10 cellular contexts compared by ENCODE assay signal in genomic region chr7:70710011-70710480, GRCh38.
DNase-seq lines count a peak whose midpoint lies in the region; ATAC-seq and TF ChIP-seq lines count a peak whose summit lies in the region.
"Had no signal": no experiment of that assay in that cellular context is flagged by ENCODE, and none has a peak within 500 bp of the region (broad histone marks: within the 10 kb centered on the region; RNA-seq: fewer than 3 reads in every experiment).

No MANE protein-coding gene starts in this region.

- no peaks in the 10 kb centered on the region for H3K36me3 Mint-ChIP-seq in T-helper 17 cell (ENCODE audit: low read depth)
- H3K36me3 Mint-ChIP-seq in activated T-cell treated with anti-CD3 and anti-CD28 coated beads, Interleukin-2, amount 50 U/mL, for 24 hours (ENCODE audit: low read depth), result peaks cover 3% of the 10 kb centered on the region

- H3K27ac ChIP-seq in HEK293 (ENCODE audit: extremely low read depth, low read depth, low read length), result peak overlapping the region; percentile 53
- H3K27ac ChIP-seq: ascending aorta had no signal

- no peak overlapping the region for H3K4me3 ChIP-seq in HEK293 (ENCODE audit: low read depth, low read length)
- H3K4me3 ChIP-seq: ascending aorta had no signal

- H3K27ac Mint-ChIP-seq in T-helper 17 cell, result peak overlapping the region; percentile 3
- H3K27ac Mint-ChIP-seq in activated T-cell treated with anti-CD3 and anti-CD28 coated beads, Interleukin-2, amount 50 U/mL, for 24 hours, result no peak overlapping the region

- peaks cover 42% of the 10 kb centered on the region for H3K4me1 ChIP-seq in HEK293 (ENCODE audit: control insufficient read depth, insufficient read depth, low read length)

- in situ Hi-C loops in Caki2 (cut with HindIII; ENCODE audit: low pct_unique_long_range_greater_than_20kb, low sequenced_read_pairs), result no loop called here

- no peaks in the 10 kb centered on the region for H3K9me3 ChIP-seq in HEK293 (ENCODE audit: control insufficient read depth, insufficient read depth, low read depth, low read length)
- H3K9me3 ChIP-seq in T-helper 17 cell (ENCODE audit: control insufficient read depth, low read length, poor library complexity, severe bottlenecking), result no peaks in the 10 kb centered on the region
- H3K9me3 ChIP-seq: ascending aorta had no signal

- peaks cover 8% of the 10 kb centered on the region for H3K4me1 Mint-ChIP-seq in T-helper 17 cell
- peaks cover 17% of the 10 kb centered on the region for H3K4me1 Mint-ChIP-seq in activated T-cell treated with anti-CD3 and anti-CD28 coated beads, Interleukin-2, amount 50 U/mL, for 24 hours (ENCODE audit: low read depth)

- H3K9me3 Mint-ChIP-seq in activated T-cell treated with anti-CD3 and anti-CD28 coated beads, Interleukin-2, amount 50 U/mL, for 24 hours, result peaks cover 6% of the 10 kb centered on the region

- no peak for TF ChIP-seq CTCF in HEK293 (tag by site-specific recombination; IDR thresholded peaks at IDR 0.05)

- peak; percentile 96 for DNase-seq in Caki2 (ENCODE audit: low read depth)
- DNase-seq in T-helper 17 cell, result no peak
- DNase-seq in left kidney (ENCODE audit: low read depth, low spot score), result peak; percentile 34
- no peak for DNase-seq in activated CD8-positive, alpha-beta memory T cell treated with anti-CD3 and anti-CD28 coated beads for 24 hours
- no peak for DNase-seq in activated T-cell treated with anti-CD3 and anti-CD28 coated beads, Interleukin-2, amount 50 U/mL, for 24 hours
- DNase-seq: midbrain had no signal

- H3K27me3 Mint-ChIP-seq in T-helper 17 cell, result no peaks in the 10 kb centered on the region
- H3K27me3 Mint-ChIP-seq in activated T-cell treated with anti-CD3 and anti-CD28 coated beads, Interleukin-2, amount 50 U/mL, for 24 hours, result no peaks in the 10 kb centered on the region

- peak overlapping the region; percentile 34 for H3K4me3 Mint-ChIP-seq in T-helper 17 cell
- H3K4me3 Mint-ChIP-seq in activated T-cell treated with anti-CD3 and anti-CD28 coated beads, Interleukin-2, amount 50 U/mL, for 24 hours, result no peak overlapping the region

- H3K36me3 ChIP-seq in HEK293 (ENCODE audit: control insufficient read depth in 2 of 2, insufficient read depth in 1 of 2, low read length in 2 of 2), result peaks cover 0 to 5% of the 10 kb centered on the region in 2 experiments; a peak in 1 of 3 replicates
- H3K36me3 ChIP-seq: ascending aorta had no signal

- CTCF ChIA-PET in HEK293 (lab: Yijun Ruan, JAX), result interaction anchor here (0.7 kb wide), 1 partner anchor 11 kb away, joined by 3 read pairs; no protein-coding TSS in a partner anchor

- ATAC-seq in T-helper 17 cell (no peak), HG03565 (IDR thresholded peaks at IDR 0.05; ENCODE audit: unreplicated experiment) (no peak), HG03108 (IDR thresholded peaks at IDR 0.05; ENCODE audit: unreplicated experiment) (no peak)

- POLR2A ChIA-PET in HEK293 (lab: Yijun Ruan, JAX), result no interaction called here

TF ChIP-seq in HEK293, 187 proteins besides CTCF, POLR2A, EP300 and RAD21 (continues in another document):
- 0 out of 2 replicates have a peak, but pooled peaks have one; percentile 14 for TF ChIP-seq ZNF398 (tag by site-specific recombination; IDR thresholded peaks at IDR 0.05)
- no peak for TF ChIP-seq HOXA7 (CRISPR knock-in tag; IDR thresholded peaks at IDR 0.05; ENCODE audit: borderline replicate concordance)
- TF ChIP-seq YY1 (tag by site-specific recombination; IDR thresholded peaks at IDR 0.05), result no peak
- TF ChIP-seq KLF16 (tag by site-specific recombination; IDR thresholded peaks at IDR 0.05), result 0 out of 2 replicates have a peak, but pooled peaks have one; percentile 18
- no peak for TF ChIP-seq SCRT1 (tag by site-specific recombination; IDR thresholded peaks at IDR 0.05; ENCODE audit: borderline replicate concordance)
- TF ChIP-seq ZBTB26 (tag by site-specific recombination; optimal IDR thresholded peaks at IDR 0.05), result no peak
- peak; percentile 64; the same call in 1 of the 2 replicates for TF ChIP-seq GFI1B (tag by site-specific recombination; IDR thresholded peaks at IDR 0.05)
- peak; percentile 36; the same call in 1 of the 2 replicates for TF ChIP-seq ZNF10 (tag by site-specific recombination; IDR thresholded peaks at IDR 0.05)
- no peak for TF ChIP-seq ZNF501 (tag by site-specific recombination; IDR thresholded peaks at IDR 0.05)
- TF ChIP-seq TCF7L2 (IDR thresholded peaks at IDR 0.05; ENCODE audit: borderline replicate concordance, low read depth, low read length), result peak; percentile 57; the same call in 1 of the 2 replicates
- 0 out of 2 replicates have a peak, but pooled peaks have one; percentile 64 for TF ChIP-seq MEIS1 (CRISPR knock-in tag; IDR thresholded peaks at IDR 0.05; ENCODE audit: borderline replicate concordance)
- 0 out of 2 replicates have a peak, but pooled peaks have one; percentile 44 for TF ChIP-seq OVOL3 (tag by site-specific recombination; IDR thresholded peaks at IDR 0.05)
- TF ChIP-seq KLF10 (tag by site-specific recombination; IDR thresholded peaks at IDR 0.05), result peak; percentile 47; the same call in 1 of the 2 replicates
- TF ChIP-seq ZNF626 (tag by site-specific recombination; IDR thresholded peaks at IDR 0.05), result no peak
- TF ChIP-seq ZNF510 (tag by site-specific recombination; IDR thresholded peaks at IDR 0.05; ENCODE audit: insufficient replicate concordance), result no peak
- no peak for TF ChIP-seq BCL6B (tag by site-specific recombination; IDR thresholded peaks at IDR 0.05)
- peak; percentile 95 for TF ChIP-seq FEZF1 (tag by site-specific recombination; IDR thresholded peaks at IDR 0.05)
- TF ChIP-seq ZNF362 (tag by site-specific recombination; IDR thresholded peaks at IDR 0.05), result no peak
- peak; percentile 17; the same call in 1 of the 2 replicates for TF ChIP-seq KLF9 (tag by site-specific recombination; IDR thresholded peaks at IDR 0.05; ENCODE audit: low read depth)
- no peak for TF ChIP-seq ZBTB48 (tag by site-specific recombination; IDR thresholded peaks at IDR 0.05)
- peak; percentile 94 for TF ChIP-seq ZBTB20 (tag by site-specific recombination; IDR thresholded peaks at IDR 0.05)
- peak; percentile 92; the same call in 1 of the 2 replicates for TF ChIP-seq ZEB2 (tag by site-specific recombination; IDR thresholded peaks at IDR 0.05)
- TF ChIP-seq GLIS1 (tag by site-specific recombination; IDR thresholded peaks at IDR 0.05), result peak; percentile 97
- TF ChIP-seq ZNF2 (tag by site-specific recombination; IDR thresholded peaks at IDR 0.05), result peak; percentile 42; the same call in 1 of the 2 replicates

Comparison
In these comparisons a context has a peak if more than half of its experiments do, and no peak if none do; other contexts are left out.
1. DNase-seq: peak in Caki2 (single experiment) and left kidney (single experiment); none in T-helper 17 cell (0 of 3), activated CD8-positive, alpha-beta memory T cell treated with anti-CD3 and anti-CD28 coated beads for 24 hours (single experiment) and activated T-cell treated with anti-CD3 and anti-CD28 coated beads, Interleukin-2, amount 50 U/mL, for 24 hours (single experiment).